In the genomic region with DNA sequence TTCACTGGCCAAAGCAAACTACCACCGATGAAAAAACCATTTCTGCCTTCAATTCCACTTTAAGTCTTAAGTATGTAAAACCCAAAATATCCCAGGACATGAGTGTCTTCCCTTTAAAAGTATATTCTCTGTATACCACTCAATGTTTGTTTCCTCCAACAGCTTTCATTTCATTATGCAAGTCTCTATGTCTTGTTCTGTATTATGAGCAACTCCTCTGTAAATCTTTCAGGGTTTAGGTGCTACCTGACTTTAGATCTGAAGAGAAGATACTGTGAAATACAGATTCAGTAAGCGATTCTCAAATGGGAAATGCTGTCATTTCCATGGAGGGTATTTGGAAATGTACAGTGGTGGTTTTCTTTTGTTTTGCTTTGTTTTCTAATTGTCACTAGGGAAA, we compare ENCODE assay signal across 19 cellular contexts.
A peak's percentile ranks its signal among the peaks of the same experiment; 100 is the strongest.
DNase-seq lines count a peak whose midpoint lies in the region; ATAC-seq, FAIRE-seq and TF ChIP-seq lines count a peak whose summit lies in the region.
"Had no signal": no experiment of that assay in that cellular context is flagged by ENCODE, and none has a peak within 500 bp of the region (broad histone marks: within the 10 kb centered on the region; RNA-seq: fewer than 3 reads in every experiment).

No MANE protein-coding gene starts in this region.

- H3K9me3 ChIP-seq in Karpas-422 (ENCODE audit: low read length) (no peaks in the 10 kb centered on the region), HepG2 (ENCODE audit: low read length) (no peaks in the 10 kb centered on the region)
- H3K9me3 ChIP-seq: HAP-1 had no signal

- WGBS in HepG2 (ENCODE audit: low lambda C conversion rate), result 100% methylated on average over 2 of the region's 2 CpGs

- ATAC-seq in natural killer cell treated with Interleukin-12 subunit alpha and Interleukin-12 subunit beta and Interleukin-15 and Interleukin-18, amount 100 ng/mL, for 72 hours, result no peak
- ATAC-seq in natural killer cell (no peak), HepG2 (no peak)
- ATAC-seq: SK-N-SH treated with all-trans-retinoic acid at 6 μM for 48 hours had no signal

- TF ChIP-seq RAD21 in HepG2 (CRISPR knock-in tag; IDR thresholded peaks at IDR 0.05), result no peak

- CTCF ChIA-PET in HepG2 (lab: Yijun Ruan, JAX; ENCODE audit: low intra/inter-chr PET ratio, low total read pairs), result no interaction called here

- peaks cover 93% of the 10 kb centered on the region for H3K79me2 ChIP-seq in Karpas-422 (ENCODE audit: low read length)
- H3K79me2 ChIP-seq in HepG2 (ENCODE audit: insufficient read depth, low read length), result no peaks in the 10 kb centered on the region

- H3K4me2 ChIP-seq in Karpas-422 (ENCODE audit: low read depth, low read length, poor library complexity, severe bottlenecking), result peak overlapping the region; percentile 63
- no peak overlapping the region for H3K4me2 ChIP-seq in HepG2 (ENCODE audit: low read depth, low read length)

- H3K9me2 ChIP-seq in Karpas-422 (replicated peaks; ENCODE audit: insufficient read depth, low read length), result no peaks in the 10 kb centered on the region

- POLR2A ChIA-PET in HepG2 (lab: Yijun Ruan, JAX), result no interaction called here

- H3K9ac ChIP-seq in Karpas-422 (ENCODE audit: low read length) (no peak overlapping the region), HepG2 (ENCODE audit: insufficient read depth, low read depth, low read length) (no peak overlapping the region)
- H3K9ac ChIP-seq: GM23248 had no signal

- H3K27ac Mint-ChIP-seq in natural killer cell treated with Interleukin-12 subunit alpha and Interleukin-12 subunit beta and Interleukin-15 and Interleukin-18, amount 100 ng/mL, for 72 hours, result peak overlapping the region; percentile 83 to 95
- H3K27ac Mint-ChIP-seq in natural killer cell, result peak overlapping the region in 1 of 2 donors; percentile 16

- intact Hi-C loops in natural killer cell (cut with micrococcal nuclease), result no loop called here
- intact Hi-C loops in HepG2 (cut with micrococcal nuclease; ENCODE audit: unreplicated experiment), result no loop called here

- H2AFZ ChIP-seq in Karpas-422 (ENCODE audit: low read length) (no peak overlapping the region), HepG2 (ENCODE audit: low read length) (no peak overlapping the region)
- H2AFZ ChIP-seq: GM23248 had no signal

- in situ Hi-C loops in HepG2 (cut with HindIII; ENCODE audit: extremely low pct_ligation_motif_present, low pct_unique_long_range_greater_than_20kb), result loop anchor here (25.0 kb wide), 1 partner anchor 194 kb away; a partner anchor contains a TSS

- FAIRE-seq in HepG2 (lab: Jason Lieb, UNC), result no peak
- FAIRE-seq: HTR-8/SVneo had no signal

- TF ChIP-seq EP300 in HepG2 (IDR thresholded peaks at IDR 0.05; ENCODE audit: low read depth in 2 of 2, low read length in 2 of 2) (no peak), HepG2 (CRISPR knock-in tag; IDR thresholded peaks at IDR 0.05; ENCODE audit: borderline replicate concordance) (no peak)

- BruUV-seq in HepG2 (replicated peaks; lab: Mats Ljungman, UMichigan), result no TSS peak

- H3K4me3 Mint-ChIP-seq in natural killer cell treated with Interleukin-12 subunit alpha and Interleukin-12 subunit beta and Interleukin-15 and Interleukin-18, amount 100 ng/mL, for 72 hours, result peak overlapping the region; percentile 40
- H3K4me3 Mint-ChIP-seq in natural killer cell, result no peak overlapping the region
- H3K4me3 Mint-ChIP-seq: IgD-negative memory B cell had no signal

- TF ChIP-seq CTCF in natural killer cell (IDR thresholded peaks at IDR 0.05), result no peak
- no peak for TF ChIP-seq CTCF in HepG2 (CRISPR knock-in tag; IDR thresholded peaks at IDR 0.05)

- peaks cover 46% of the 10 kb centered on the region for H3K4me1 ChIP-seq in Karpas-422 (ENCODE audit: low read length)
- H3K4me1 ChIP-seq in HepG2 (ENCODE audit: insufficient read depth, low read length), result no peaks in the 10 kb centered on the region

- peaks cover 24 to 42% of the 10 kb centered on the region in 2 donors for H3K4me1 Mint-ChIP-seq in natural killer cell treated with Interleukin-12 subunit alpha and Interleukin-12 subunit beta and Interleukin-15 and Interleukin-18, amount 100 ng/mL, for 72 hours (ENCODE audit: low read depth in 2 of 2)
- H3K4me1 Mint-ChIP-seq in natural killer cell, result peaks cover 34 to 35% of the 10 kb centered on the region in 2 donors

- no peaks in the 10 kb centered on the region for H3K36me3 Mint-ChIP-seq in natural killer cell treated with Interleukin-12 subunit alpha and Interleukin-12 subunit beta and Interleukin-15 and Interleukin-18, amount 100 ng/mL, for 72 hours
- H3K36me3 Mint-ChIP-seq in natural killer cell, result no peaks in the 10 kb centered on the region

- DNase-seq in natural killer cell treated with Interleukin-12 subunit alpha and Interleukin-12 subunit beta and Interleukin-15 and Interleukin-18, amount 100 ng/mL, for 72 hours (ENCODE audit: low spot score), result no peak
- no peak for DNase-seq in natural killer cell
- DNase-seq in Karpas-422, result no peak
- peak; percentile 28 for DNase-seq in fibroblast of gingiva (ENCODE audit: low read depth)
- no peak for DNase-seq in stimulated activated CD4-positive, alpha-beta T cell treated with anti-CD3 and anti-CD28 coated beads, Interleukin-15, amount 100 ng/mL, for 24 hours
- DNase-seq in NCI-H526 treated with DMSO at 0.1 percent for 48 hours (lab: John Stamatoyannopoulos, UW), result no peak
- no peak for DNase-seq in HepG2 (ENCODE audit: low spot score)
- DNase-seq: DND-41, GM23248, NCI-H1105, NCI-H510A, NCI-H82, RPMI8226, SHP77 treated with DMSO at 0.1 percent for 48 hours had no signal

- H3K27me3 ChIP-seq in Karpas-422 (ENCODE audit: low read length) (no peaks in the 10 kb centered on the region), HepG2 (ENCODE audit: control insufficient read depth in 1 of 2, insufficient read depth in 2 of 2, low read length in 2 of 2) (no peaks in the 10 kb centered on the region; a peak in 1 of 5 replicates)

- H3K27ac ChIP-seq in Karpas-422 (ENCODE audit: low read length), result peak overlapping the region; percentile 67; the same call in 1 of the 2 replicates
- H3K27ac ChIP-seq in HepG2 (ENCODE audit: extremely low read length, insufficient read depth, low read length), result no peak overlapping the region
- H3K27ac ChIP-seq: C4-2B had no signal

- peak overlapping the region; percentile 12; the same call in 1 of the 2 replicates for H3K4me3 ChIP-seq in Karpas-422 (ENCODE audit: low read length)
- no peak overlapping the region for H3K4me3 ChIP-seq in HepG2 (replicated peaks in 1 of 3; ENCODE audit: insufficient read depth in 1 of 3, low read depth in 2 of 3, low read length in 3 of 3)
- H3K4me3 ChIP-seq: GM23248, HAP-1 had no signal

- no peaks in the 10 kb centered on the region for H4K20me1 ChIP-seq in Karpas-422 (ENCODE audit: insufficient read depth, low read depth, low read length)
- H4K20me1 ChIP-seq in HepG2 (ENCODE audit: insufficient read depth, low read length), result no peaks in the 10 kb centered on the region

- TF ChIP-seq POLR2A in HepG2 (IDR thresholded peaks at IDR 0.05; ENCODE audit: insufficient read depth in 1 of 2, low read depth in 2 of 2, low read length in 2 of 2), result no peak

- peaks cover 3% of the 10 kb centered on the region; the same call in 1 of the 2 replicates for H3K36me3 ChIP-seq in Karpas-422 (ENCODE audit: insufficient read depth, low read length)
- no peaks in the 10 kb centered on the region for H3K36me3 ChIP-seq in HepG2 (replicated peaks in 1 of 2; ENCODE audit: control insufficient read depth in 1 of 2, insufficient read depth in 2 of 2, low read length in 2 of 2)
- H3K36me3 ChIP-seq: HAP-1 had no signal

- no peaks in the 10 kb centered on the region for H3K27me3 Mint-ChIP-seq in natural killer cell treated with Interleukin-12 subunit alpha and Interleukin-12 subunit beta and Interleukin-15 and Interleukin-18, amount 100 ng/mL, for 72 hours
- H3K27me3 Mint-ChIP-seq in natural killer cell (ENCODE audit: low read depth in 2 of 2), result no peaks in the 10 kb centered on the region
- H3K27me3 Mint-ChIP-seq: IgD-negative memory B cell had no signal

- no peaks in the 10 kb centered on the region for H3K9me3 Mint-ChIP-seq in natural killer cell treated with Interleukin-12 subunit alpha and Interleukin-12 subunit beta and Interleukin-15 and Interleukin-18, amount 100 ng/mL, for 72 hours
- no peaks in the 10 kb centered on the region for H3K9me3 Mint-ChIP-seq in natural killer cell
- H3K9me3 Mint-ChIP-seq: IgD-negative memory B cell had no signal

TF ChIP-seq in HepG2, 621 proteins besides CTCF, POLR2A, EP300 and RAD21:
- TF ChIP-seq EEA1 (CRISPR knock-in tag; IDR thresholded peaks at IDR 0.05; ENCODE audit: borderline replicate concordance) (no peak), REPIN1 (CRISPR knock-in tag; IDR thresholded peaks at IDR 0.05; ENCODE audit: borderline replicate concordance, low read depth) (no peak), ZC3H4 (CRISPR knock-in tag; IDR thresholded peaks at IDR 0.05; ENCODE audit: borderline replicate concordance) (no peak), FOXM1 (CRISPR knock-in tag; IDR thresholded peaks at IDR 0.05) (no peak)
